ENCODE assay signal across 7 cellular contexts in genomic region chr5:116705121-116705519, GRCh38.
DNase-seq lines count a peak whose midpoint lies in the region; ATAC-seq, FAIRE-seq and TF ChIP-seq lines count a peak whose summit lies in the region.
"Not testable (repeated sequence)": the region's sequence is repeated elsewhere in the genome, so short reads cannot be mapped to it uniquely, and the experiment has no call there.

No MANE protein-coding gene starts in this region.

- not testable (repeated sequence) for H3K27me3 ChIP-seq in Caco-2 (replicated peaks; ENCODE audit: control insufficient read depth, insufficient read depth, low read length); HUES6 (ENCODE audit: control insufficient read depth, insufficient read depth, low read length); OCI-LY3 (ENCODE audit: low read depth, low read length); endodermal cell (ENCODE audit: control insufficient read depth, insufficient read depth, low read length, poor library complexity, severe bottlenecking)

- H4K20me1 ChIP-seq in OCI-LY3 (ENCODE audit: insufficient read depth, low read length) = not testable (repeated sequence)

- H3K9me3 ChIP-seq in Caco-2; OCI-LY3 (ENCODE audit: insufficient read depth, low read length); endodermal cell (ENCODE audit: control insufficient read depth, low read length): not testable (repeated sequence)
- H3K9me3 ChIP-seq in HUES6 (ENCODE audit: control insufficient read depth, insufficient read depth, low read depth, low read length) = peaks cover 10% of the 10 kb centered on the region; the same call in 1 of the 2 replicates

- H3K27ac Mint-ChIP-seq in Caco-2 (ENCODE audit: unreplicated experiment) = peak overlapping the region; percentile 73
- peak overlapping the region; percentile 98 for H3K27ac Mint-ChIP-seq in WTC11
- H3K27ac Mint-ChIP-seq in endodermal cell = peak overlapping the region; percentile 95
- peak overlapping the region; percentile 33 for H3K27ac Mint-ChIP-seq in progenitor cell of endocrine pancreas

- 66 to 76% methylated on average over 3 of the region's 3 CpGs for WGBS in endodermal cell (ENCODE audit: insufficient coverage in 1 of 2, insufficient read length in 1 of 2), 2 experiments

- BruUV-seq in Caco-2 (replicated peaks; lab: Mats Ljungman, UMichigan) = not testable (repeated sequence)

- H3K4me3 ChIP-seq in Caco-2 (ENCODE audit: low read depth, low read length); HUES6 (ENCODE audit: low read depth, low read length); OCI-LY3 (ENCODE audit: low read length); endodermal cell (ENCODE audit: low read length): not testable (repeated sequence)

- H3K4me1 Mint-ChIP-seq in Caco-2 (ENCODE audit: low read depth, unreplicated experiment) (peaks cover 15% of the 10 kb centered on the region), WTC11 (peaks cover 45% of the 10 kb centered on the region), endodermal cell (peaks cover 14% of the 10 kb centered on the region)
- H3K4me1 Mint-ChIP-seq in progenitor cell of endocrine pancreas (ENCODE audit: low read depth) = not testable (repeated sequence)

- ATAC-seq in WTC11 = not testable (repeated sequence)

- peak; percentile 56 for FAIRE-seq in islet of Langerhans (lab: Jason Lieb, UNC)

- not testable (repeated sequence) for H3K36me3 Mint-ChIP-seq in Caco-2 (ENCODE audit: insufficient read depth, unreplicated experiment); endodermal cell (ENCODE audit: low read depth); progenitor cell of endocrine pancreas (ENCODE audit: insufficient read depth)
- H3K36me3 Mint-ChIP-seq in WTC11 = peaks cover 16% of the 10 kb centered on the region

- DNase-seq in Caco-2; WTC11 (ENCODE audit: low spot score); endodermal cell; progenitor cell of endocrine pancreas (ENCODE audit: low spot score, unreplicated experiment): not testable (repeated sequence)

- H3K9me3 Mint-ChIP-seq in Caco-2 (ENCODE audit: unreplicated experiment); progenitor cell of endocrine pancreas (ENCODE audit: low read depth): not testable (repeated sequence)
- H3K9me3 Mint-ChIP-seq in WTC11 (peaks cover 17% of the 10 kb centered on the region), endodermal cell (peaks cover 12% of the 10 kb centered on the region)

- intact Hi-C loops in Caco-2 (cut with micrococcal nuclease; ENCODE audit: unreplicated experiment) = loop anchor here (5.0 kb wide), 1 partner anchor 242 kb away; no protein-coding TSS in a partner anchor

- H3K4me2 ChIP-seq in OCI-LY3 (ENCODE audit: low read length) = peak overlapping the region; percentile 46

- not testable (repeated sequence) for H3K9ac ChIP-seq in HUES6 (ENCODE audit: low read length); endodermal cell (ENCODE audit: extremely low read depth, low read length, poor library complexity, severe bottlenecking)
- peak overlapping the region; percentile 8; the same call in 1 of the 2 replicates for H3K9ac ChIP-seq in OCI-LY3 (ENCODE audit: low read length)

- H3K4me3 Mint-ChIP-seq in Caco-2 (ENCODE audit: unreplicated experiment); endodermal cell; progenitor cell of endocrine pancreas (ENCODE audit: low read depth): not testable (repeated sequence)
- H3K4me3 Mint-ChIP-seq in WTC11 = peak overlapping the region; percentile 3; the same call in 1 of the 2 replicates

- CTCF ChIA-PET in Caco-2 (lab: Charles Lee); WTC11 (lab: Charles Lee): not testable (repeated sequence)

- not testable (repeated sequence) for H2AFZ ChIP-seq in OCI-LY3 (ENCODE audit: low read depth, low read length)

- not testable (repeated sequence) for TF ChIP-seq CTCF in Caco-2 (IDR thresholded peaks at IDR 0.05; ENCODE audit: insufficient read depth in 1 of 2, low read depth in 1 of 2, low read length in 1 of 2, severe bottlenecking in 1 of 2, unreplicated experiment in 1 of 2); OCI-LY3 (IDR thresholded peaks at IDR 0.05; ENCODE audit: low read depth, low read length); WTC11 (IDR thresholded peaks at IDR 0.05); endodermal cell (conservative IDR thresholded peaks at IDR 0.05); progenitor cell of endocrine pancreas (IDR thresholded peaks at IDR 0.05; ENCODE audit: unreplicated experiment)

- H3K27ac ChIP-seq in HUES6 (ENCODE audit: low read depth, low read length) (0 out of 2 replicates have a peak overlapping the region, but pooled peaks have one; percentile 60), OCI-LY3 (ENCODE audit: low read length) (peak overlapping the region; percentile 42; the same call in 1 of the 2 replicates)
- H3K27ac ChIP-seq in endodermal cell (ENCODE audit: low read depth, low read length) = not testable (repeated sequence)

- POLR2A ChIA-PET in Caco-2 (lab: Charles Lee); WTC11 (lab: Charles Lee): not testable (repeated sequence)

- H3K36me3 ChIP-seq in Caco-2 (ENCODE audit: control insufficient read depth, insufficient read depth, low read length); HUES6 (ENCODE audit: control insufficient read depth, insufficient read depth, low read length); OCI-LY3 (replicated peaks; ENCODE audit: low read depth, low read length); endodermal cell (ENCODE audit: control insufficient read depth, insufficient read depth, low read length): not testable (repeated sequence)

- not testable (repeated sequence) for H3K79me2 ChIP-seq in OCI-LY3 (ENCODE audit: low read length)

- H3K27me3 Mint-ChIP-seq in Caco-2 (ENCODE audit: insufficient read depth, unreplicated experiment); WTC11 (ENCODE audit: low read depth); endodermal cell (ENCODE audit: insufficient read depth); progenitor cell of endocrine pancreas: not testable (repeated sequence)

- not testable (repeated sequence) for H3K4me1 ChIP-seq in Caco-2; endodermal cell (ENCODE audit: control insufficient read depth, insufficient read depth, low read length)
- H3K4me1 ChIP-seq in HUES6 (ENCODE audit: control insufficient read depth, insufficient read depth, low read length) (peaks cover 30% of the 10 kb centered on the region), OCI-LY3 (ENCODE audit: low read length) (peaks cover 63% of the 10 kb centered on the region)

Comparison
In these comparisons a context has a peak if more than half of its experiments do, and no peak if none do; other contexts are left out.
1. H3K27ac Mint-ChIP-seq: peak in every context shown above with its lines; median percentile 98 in WTC11; 95 in endodermal cell; 73 in Caco-2; 33 in progenitor cell of endocrine pancreas.